14 cellular contexts compared by ENCODE assay signal in genomic region chr19:1810439-1811160, GRCh38. TPM values are rescaled to one million over a fixed set of nuclear protein-coding genes. Genes with fewer than 3 reads are reported as not detected.
DNase-seq lines count a peak whose midpoint lies in the region; ATAC-seq and TF ChIP-seq lines count a peak whose summit lies in the region.
"Had no signal": no experiment of that assay in that cellular context is flagged by ENCODE, and none has a peak within 500 bp of the region (broad histone marks: within the 10 kb centered on the region; RNA-seq: fewer than 3 reads in every experiment).

No MANE protein-coding gene starts in this region.

- H3K4me1 ChIP-seq in Panc1 (ENCODE audit: control insufficient read depth, insufficient read depth, low read length) (peaks cover 16% of the 10 kb centered on the region; the same call in 1 of the 2 replicates), sigmoid colon (peaks cover 0 to 21% (median 17%) of the 10 kb centered on the region in 4 donors)

- no peaks in the 10 kb centered on the region for H3K27me3 ChIP-seq in Panc1 (ENCODE audit: control insufficient read depth, insufficient read depth, low read length)
- H3K27me3 ChIP-seq in sigmoid colon: no peaks in the 10 kb centered on the region

- TF ChIP-seq CTCF in Panc1 (IDR thresholded peaks at IDR 0.05) (no peak), sigmoid colon (IDR thresholded peaks at IDR 0.05) (no peak)

- in situ Hi-C loops in Panc1 (cut with HindIII; ENCODE audit: low pct_unique_long_range_greater_than_20kb, low sequenced_read_pairs): no loop called here

- no peaks in the 10 kb centered on the region for H3K9me3 Mint-ChIP-seq in activated CD4-positive, alpha-beta T cell treated with anti-CD3 and anti-CD28 coated beads, Interleukin-2, amount 10 ng/mL, durations not matched to agents 7 days and 5 days
- no peaks in the 10 kb centered on the region for H3K9me3 Mint-ChIP-seq in dendritic cell treated with granulocyte-macrophage colony-stimulating factor and Interleukin-4, amounts not matched to agents 40 ng/mL and 50 ng/mL, for 4 days
- H3K9me3 Mint-ChIP-seq: activated B cell treated with CpG ODN at 0.5 μM for 24 hours had no signal

- 58 to 88% methylated on average over 19 of the region's 19 CpGs for WGBS in sigmoid colon, 2 donors

- ATAC-seq in Panc1 (no peak), GM21515 (IDR thresholded peaks at IDR 0.05; ENCODE audit: unreplicated experiment) (no peak), GM19455 (IDR thresholded peaks at IDR 0.05; ENCODE audit: unreplicated experiment) (no peak)

- H3K9me3 ChIP-seq in Panc1 (ENCODE audit: control insufficient read depth, insufficient read depth, low read depth, low read length) (no peaks in the 10 kb centered on the region), sigmoid colon (no peaks in the 10 kb centered on the region)

- intact Hi-C loops in Panc1 (cut with micrococcal nuclease; ENCODE audit: unreplicated experiment) (no loop called here), sigmoid colon (cut with DNase I) (no loop called here)
- intact Hi-C loops in dendritic cell treated with granulocyte-macrophage colony-stimulating factor and Interleukin-4, amounts not matched to agents 40 ng/mL and 50 ng/mL, for 4 days (cut with micrococcal nuclease): no loop called here

- POLR2A ChIA-PET in activated CD4-positive, alpha-beta T cell treated with anti-CD3 and anti-CD28 coated beads, Interleukin-2, amount 10 ng/mL, durations not matched to agents 7 days and 5 days (lab: Charles Lee): no interaction called here
- POLR2A ChIA-PET in Panc1 (lab: Charles Lee): no interaction called here

- H3K27ac ChIP-seq in Panc1 (ENCODE audit: low read length) (peak overlapping the region; percentile 88), sigmoid colon (peak overlapping the region in 3 of 4 donors; percentile 71 to 81 (median 72))

- no peak for TF ChIP-seq POLR2A in sigmoid colon (IDR thresholded peaks at IDR 0.05)

- H3K36me3 Mint-ChIP-seq in activated CD4-positive, alpha-beta T cell treated with anti-CD3 and anti-CD28 coated beads, Interleukin-2, amount 10 ng/mL, durations not matched to agents 7 days and 5 days (ENCODE audit: low read depth): peaks cover 4% of the 10 kb centered on the region
- peaks cover 32% of the 10 kb centered on the region for H3K36me3 Mint-ChIP-seq in dendritic cell treated with granulocyte-macrophage colony-stimulating factor and Interleukin-4, amounts not matched to agents 40 ng/mL and 50 ng/mL, for 4 days (ENCODE audit: low read depth)

- H3K4me3 ChIP-seq in Panc1 (ENCODE audit: low read depth in 2 of 2, low read length in 2 of 2): peak overlapping the region; percentile 57 to 70
- no peak overlapping the region for H3K4me3 ChIP-seq in sigmoid colon

- DNase-seq in activated CD4-positive, alpha-beta T cell treated with anti-CD3 and anti-CD28 coated beads, Interleukin-2, amount 10 ng/mL, durations not matched to agents 7 days and 5 days: no peak
- DNase-seq in activated CD4-positive, alpha-beta T cell treated with anti-CD3 and anti-CD28 coated beads for 4 hours: no peak
- no peak for DNase-seq in Panc1 (ENCODE audit: low read depth, low spot score)
- DNase-seq in sigmoid colon: no peak
- no peak for DNase-seq in activated CD4-positive, CD25-positive, alpha-beta regulatory T cell treated with anti-CD3 and anti-CD28 coated beads, Interleukin-2, amount 50 U/mL, for 72 hours
- DNase-seq: activated B cell treated with CpG ODN at 0.5 μM for 24 hours, NCI-H187 had no signal

- peaks cover 22% of the 10 kb centered on the region for H3K4me1 Mint-ChIP-seq in activated CD4-positive, alpha-beta T cell treated with anti-CD3 and anti-CD28 coated beads, Interleukin-2, amount 10 ng/mL, durations not matched to agents 7 days and 5 days
- H3K4me1 Mint-ChIP-seq in dendritic cell treated with granulocyte-macrophage colony-stimulating factor and Interleukin-4, amounts not matched to agents 40 ng/mL and 50 ng/mL, for 4 days (ENCODE audit: low read depth): peaks cover 28% of the 10 kb centered on the region

- peak overlapping the region; percentile 53 for H3K4me3 Mint-ChIP-seq in activated CD4-positive, alpha-beta T cell treated with anti-CD3 and anti-CD28 coated beads, Interleukin-2, amount 10 ng/mL, durations not matched to agents 7 days and 5 days
- no peak overlapping the region for H3K4me3 Mint-ChIP-seq in dendritic cell treated with granulocyte-macrophage colony-stimulating factor and Interleukin-4, amounts not matched to agents 40 ng/mL and 50 ng/mL, for 4 days

- CTCF ChIA-PET in activated CD4-positive, alpha-beta T cell treated with anti-CD3 and anti-CD28 coated beads, Interleukin-2, amount 10 ng/mL, durations not matched to agents 7 days and 5 days (lab: Charles Lee): interaction anchor here (1.1 to 1.4 kb wide), 2 partner anchors 15 to 22 kb away, joined by 3 to 4 read pairs; no protein-coding TSS in a partner anchor
- CTCF ChIA-PET in Panc1 (lab: Charles Lee): no interaction called here

- H3K27ac Mint-ChIP-seq in activated CD4-positive, alpha-beta T cell treated with anti-CD3 and anti-CD28 coated beads, Interleukin-2, amount 10 ng/mL, durations not matched to agents 7 days and 5 days: no peak overlapping the region
- peak overlapping the region; percentile 97 for H3K27ac Mint-ChIP-seq in dendritic cell treated with granulocyte-macrophage colony-stimulating factor and Interleukin-4, amounts not matched to agents 40 ng/mL and 50 ng/mL, for 4 days
- H3K27ac Mint-ChIP-seq: activated B cell treated with CpG ODN at 0.5 μM for 24 hours had no signal

- BruUV-seq in Panc1 (replicated peaks; lab: Mats Ljungman, UMichigan): TSS peak; percentile 69

- H3K36me3 ChIP-seq in Panc1 (ENCODE audit: control insufficient read depth, insufficient read depth, low read length) (no peaks in the 10 kb centered on the region), sigmoid colon (peaks cover under 1 to 6% (median 4%) of the 10 kb centered on the region in 4 donors)

- H3K27me3 Mint-ChIP-seq in activated CD4-positive, alpha-beta T cell treated with anti-CD3 and anti-CD28 coated beads, Interleukin-2, amount 10 ng/mL, durations not matched to agents 7 days and 5 days: no peaks in the 10 kb centered on the region
- H3K27me3 Mint-ChIP-seq in dendritic cell treated with granulocyte-macrophage colony-stimulating factor and Interleukin-4, amounts not matched to agents 40 ng/mL and 50 ng/mL, for 4 days: no peaks in the 10 kb centered on the region
- H3K27me3 Mint-ChIP-seq: activated B cell treated with CpG ODN at 0.5 μM for 24 hours had no signal

- TF ChIP-seq EP300 in sigmoid colon (IDR thresholded peaks at IDR 0.05): no peak

RNA-seq across cellular contexts. Expression of gene ATP8B3, which starts 1.5 kb away (rescaled TPM):
- 10 to 100 TPM; 22.2 to 28.8 TPM for total RNA-seq in activated CD4-positive, alpha-beta T cell treated with anti-CD3 and anti-CD28 coated beads, Interleukin-2, amount 10 ng/mL, durations not matched to agents 7 days and 5 days
- total RNA-seq in Panc1 (2021; ENCODE audit: unreplicated experiment) (67.7 TPM), sigmoid colon (1 to 10 TPM in 1 of 4 donors, under 1 TPM in 3; under 0.01 to 3.9 (median 0.42) TPM)
- polyA plus RNA-seq in Panc1 (2012; ENCODE audit: insufficient read length): 30.0 TPM
- under 1 TPM in 1 of 3 donors, not detected in 2; 0.96 TPM for polyA plus RNA-seq in sigmoid colon

RNA-seq across cellular contexts. Expression of gene REXO1, which starts 37.7 kb away (rescaled TPM):
- total RNA-seq in activated CD4-positive, alpha-beta T cell treated with anti-CD3 and anti-CD28 coated beads, Interleukin-2, amount 10 ng/mL, durations not matched to agents 7 days and 5 days: 10 to 100 TPM; 44.2 to 54.7 TPM
- 52.1 TPM for total RNA-seq in Panc1 (2021; ENCODE audit: unreplicated experiment)
- 66.2 TPM for polyA plus RNA-seq in Panc1 (2012; ENCODE audit: insufficient read length)
- total RNA-seq in sigmoid colon: 10 to 100 TPM in 2 of 4 donors, 1 to 10 TPM in 2; 8.6 to 61.8 (median 13.1) TPM
- 10 to 100 TPM in 2 of 3 donors, 1 to 10 TPM in 1; 9.0 to 34.6 (median 11.1) TPM for polyA plus RNA-seq in sigmoid colon

RNA-seq across cellular contexts. Expression of gene KLF16, which starts 52.8 kb away (rescaled TPM):
- 10 to 100 TPM; 24.0 to 25.5 TPM for total RNA-seq in activated CD4-positive, alpha-beta T cell treated with anti-CD3 and anti-CD28 coated beads, Interleukin-2, amount 10 ng/mL, durations not matched to agents 7 days and 5 days
- total RNA-seq in Panc1 (2021; ENCODE audit: unreplicated experiment): 79.3 TPM
- 74.5 TPM for polyA plus RNA-seq in Panc1 (2012; ENCODE audit: insufficient read length)
- 10 to 100 TPM in 1 of 4 donors, 1 to 10 TPM in 3; 2.1 to 10.3 (median 4.4) TPM for total RNA-seq in sigmoid colon
- polyA plus RNA-seq in sigmoid colon: 10 to 100 TPM in 2 of 3 donors, 1 to 10 TPM in 1; 8.4 to 20.5 (median 12.5) TPM

RNA-seq across cellular contexts. Expression of gene ONECUT3, which starts 57.3 kb away (rescaled TPM):
- not detected for total RNA-seq in activated CD4-positive, alpha-beta T cell treated with anti-CD3 and anti-CD28 coated beads, Interleukin-2, amount 10 ng/mL, durations not matched to agents 7 days and 5 days
- 16.5 TPM for total RNA-seq in Panc1 (2021; ENCODE audit: unreplicated experiment)
- 22.2 TPM for polyA plus RNA-seq in Panc1 (2012; ENCODE audit: insufficient read length)
- total RNA-seq in sigmoid colon: not detected
- not detected for polyA plus RNA-seq in sigmoid colon
- total RNA-seq: activated B cell treated with CpG ODN at 0.5 μM for 24 hours, kidney epithelial cell, NCI-H460, OCI-LY7, temporal lobe had no signal

Comparison
In these comparisons a context has a peak if more than half of its experiments do, and no peak if none do; other contexts are left out.
1. H3K4me3 ChIP-seq: peak in Panc1 (2 of 2); none in sigmoid colon (0 of 4).
2. RNA of gene ATP8B3, which starts 1.5 kb away (total RNA-seq): 67.7 TPM in Panc1 (single experiment) and 22.2 to 28.8 TPM in activated CD4-positive, alpha-beta T cell treated with anti-CD3 and anti-CD28 coated beads, Interleukin-2, amount 10 ng/mL, durations not matched to agents 7 days and 5 days; under 0.01 to 3.9 TPM in sigmoid colon; every median in the first group is over 4 times any median in the second.